10 cellular contexts compared by ENCODE assay signal in genomic region chr20:23981014-23981413, GRCh38. TPM values are rescaled to one million over a fixed set of nuclear protein-coding genes. Genes with fewer than 3 reads are reported as not detected.
"Had no signal": no experiment of that assay in that cellular context is flagged by ENCODE, and none has a peak within 500 bp of the region (broad histone marks: within the 10 kb centered on the region; RNA-seq: fewer than 3 reads in every experiment).

No MANE protein-coding gene starts in this region.

RNA-seq across cellular contexts. Expression of gene GGTLC1, which starts 7.6 kb away (rescaled TPM):
- total RNA-seq: activated CD8-positive, alpha-beta memory T cell treated with anti-CD3 and anti-CD28 coated beads for 36 hours; activated T-cell treated with anti-CD3 and anti-CD28 coated beads, Interleukin-2, amount 50 U/mL, for 72 hours; ascending aorta; breast epithelium; endothelial cell of umbilical vein; esophagus muscularis mucosa; glomerular endothelial cell; natural killer cell; suprapubic skin; ureter had no signal
